Comparison of ENCODE assay signal across 15 cellular contexts in genomic region chr7:101747058-101747617, GRCh38.
DNase-seq lines count a peak whose midpoint lies in the region; ATAC-seq and TF ChIP-seq lines count a peak whose summit lies in the region.
"Had no signal": no experiment of that assay in that cellular context is flagged by ENCODE, and none has a peak within 500 bp of the region (broad histone marks: within the 10 kb centered on the region; RNA-seq: fewer than 3 reads in every experiment).

No MANE protein-coding gene starts in this region.

- no peaks in the 10 kb centered on the region for H3K9me2 ChIP-seq in GM23338 (ENCODE audit: insufficient read depth)

- H3K36me3 ChIP-seq in GM23338 (ENCODE audit: insufficient read depth) (no peaks in the 10 kb centered on the region; the same call in 1 of the 2 replicates), OCI-LY3 (replicated peaks; ENCODE audit: low read depth, low read length) (no peaks in the 10 kb centered on the region), H7 (replicated peaks; ENCODE audit: control insufficient read depth, insufficient read depth, low read length) (no peaks in the 10 kb centered on the region)

- H3K79me2 ChIP-seq in GM23338 (replicated peaks; ENCODE audit: insufficient read depth), result no peaks in the 10 kb centered on the region
- no peaks in the 10 kb centered on the region for H3K79me2 ChIP-seq in OCI-LY3 (ENCODE audit: low read length)

- H3K27ac ChIP-seq in GM23338 (ENCODE audit: low read depth), result no peak overlapping the region
- H3K27ac ChIP-seq in OCI-LY3 (ENCODE audit: low read length), result peak overlapping the region; percentile 88
- H3K27ac ChIP-seq: PC-9 had no signal

- H3K4me1 ChIP-seq in GM23338 (ENCODE audit: insufficient read depth) (peaks cover 15% of the 10 kb centered on the region), OCI-LY3 (ENCODE audit: low read length) (peaks cover 59% of the 10 kb centered on the region)

- peak overlapping the region; percentile 46; the same call in 1 of the 2 replicates for H3K9ac ChIP-seq in OCI-LY3 (ENCODE audit: low read length)

- no peak for TF ChIP-seq CTCF in GM12865 (IDR thresholded peaks at IDR 0.05; ENCODE audit: insufficient read depth, low read depth, low read length, missing control alignments)
- no peak for TF ChIP-seq CTCF in GM23338 (conservative IDR thresholded peaks at IDR 0.05; ENCODE audit: low read depth in 2 of 2)
- TF ChIP-seq CTCF in OCI-LY3 (IDR thresholded peaks at IDR 0.05; ENCODE audit: low read depth, low read length), result no peak
- no peak for TF ChIP-seq CTCF in mesothelial cell of epicardium (IDR thresholded peaks at IDR 0.05; ENCODE audit: unreplicated experiment)

- H3K4me3 ChIP-seq in GM12865 (ENCODE audit: low read depth, low read length) (no peak overlapping the region), GM23338 (no peak overlapping the region), OCI-LY3 (ENCODE audit: low read length) (peak overlapping the region; percentile 44; the same call in 1 of the 2 replicates), H7 (ENCODE audit: insufficient read depth, low read depth, low read length) (no peak overlapping the region)
- H3K4me3 ChIP-seq: PC-9 had no signal

- no peak overlapping the region for H3K27ac Mint-ChIP-seq in GM23338
- peak overlapping the region; percentile 85 for H3K27ac Mint-ChIP-seq in mesothelial cell of epicardium
- H3K27ac Mint-ChIP-seq: H9 had no signal

- 0 out of 2 replicates have a peak, but pooled peaks cover 4% of the 10 kb centered on the region for H3F3A ChIP-seq in GM23338 (replicated peaks; ENCODE audit: low read depth)

- no peak for ATAC-seq in GM23338
- ATAC-seq in HG03460 (IDR thresholded peaks at IDR 0.05; ENCODE audit: unreplicated experiment), result no peak

- no peak overlapping the region for H3K4me2 ChIP-seq in GM23338
- peak overlapping the region; percentile 76 for H3K4me2 ChIP-seq in OCI-LY3 (ENCODE audit: low read length)
- H3K4me2 ChIP-seq: PC-9 had no signal

- peaks cover 13% of the 10 kb centered on the region for H3K4me1 Mint-ChIP-seq in GM23338
- peaks cover 23% of the 10 kb centered on the region for H3K4me1 Mint-ChIP-seq in mesothelial cell of epicardium

- no peak overlapping the region for H3K4me3 Mint-ChIP-seq in GM23338
- no peak overlapping the region for H3K4me3 Mint-ChIP-seq in mesothelial cell of epicardium
- H3K4me3 Mint-ChIP-seq: H9 had no signal

- H4K20me1 ChIP-seq in GM23338 (replicated peaks; ENCODE audit: insufficient read depth) (no peaks in the 10 kb centered on the region), OCI-LY3 (ENCODE audit: insufficient read depth, low read length) (no peaks in the 10 kb centered on the region)

- peak overlapping the region; percentile 80 for H2AFZ ChIP-seq in GM23338
- no peak overlapping the region for H2AFZ ChIP-seq in OCI-LY3 (ENCODE audit: low read depth, low read length)
- H2AFZ ChIP-seq: PC-9 had no signal

- no peaks in the 10 kb centered on the region for H3K36me3 Mint-ChIP-seq in GM23338 (ENCODE audit: low read depth)
- no peaks in the 10 kb centered on the region for H3K36me3 Mint-ChIP-seq in mesothelial cell of epicardium

- H3K9me3 ChIP-seq in OCI-LY3 (ENCODE audit: insufficient read depth, low read length), result no peaks in the 10 kb centered on the region

- H3K27me3 Mint-ChIP-seq in GM23338 (ENCODE audit: insufficient read depth, low read depth, poor library complexity), result peaks cover 3% of the 10 kb centered on the region
- peaks cover 5% of the 10 kb centered on the region for H3K27me3 Mint-ChIP-seq in mesothelial cell of epicardium (ENCODE audit: low read depth)

- no peaks in the 10 kb centered on the region for H3K27me3 ChIP-seq in GM23338 (ENCODE audit: insufficient read depth)
- H3K27me3 ChIP-seq in OCI-LY3 (ENCODE audit: low read depth, low read length), result no peaks in the 10 kb centered on the region
- H3K27me3 ChIP-seq in H7 (ENCODE audit: control insufficient read depth, insufficient read depth, low read length), result no peaks in the 10 kb centered on the region

- peak; percentile 64 for DNase-seq in GM12865 (ENCODE audit: low read depth)
- no peak for DNase-seq in GM23338 (ENCODE audit: low spot score)
- no peak for DNase-seq in mesothelial cell of epicardium (ENCODE audit: low spot score in 2 of 2, unreplicated experiment in 2 of 2)
- no peak for DNase-seq in stimulated activated CD8-positive, alpha-beta memory T cell treated with anti-CD3 and anti-CD28 coated beads, Interleukin-4, amount 100 ng/mL, for 48 hours
- DNase-seq in NCI-H2171 (lab: John Stamatoyannopoulos, UW), result no peak
- DNase-seq in H7, result no peak
- DNase-seq: GF-D8, H9, NCI-H1105, NCI-H187 treated with DMSO at 0.1 percent for 48 hours, NCI-H2171 treated with DMSO at 0.1 percent for 48 hours, NCI-H510A treated with DMSO at 0.1 percent for 48 hours, PC-9 had no signal

- H3K9me3 Mint-ChIP-seq in GM23338, result no peaks in the 10 kb centered on the region
- no peaks in the 10 kb centered on the region for H3K9me3 Mint-ChIP-seq in mesothelial cell of epicardium
- H3K9me3 Mint-ChIP-seq: H9 had no signal

TF ChIP-seq in GM23338, 12 proteins besides CTCF, POLR2A, EP300 and RAD21:
- TF ChIP-seq, protein P1, sequence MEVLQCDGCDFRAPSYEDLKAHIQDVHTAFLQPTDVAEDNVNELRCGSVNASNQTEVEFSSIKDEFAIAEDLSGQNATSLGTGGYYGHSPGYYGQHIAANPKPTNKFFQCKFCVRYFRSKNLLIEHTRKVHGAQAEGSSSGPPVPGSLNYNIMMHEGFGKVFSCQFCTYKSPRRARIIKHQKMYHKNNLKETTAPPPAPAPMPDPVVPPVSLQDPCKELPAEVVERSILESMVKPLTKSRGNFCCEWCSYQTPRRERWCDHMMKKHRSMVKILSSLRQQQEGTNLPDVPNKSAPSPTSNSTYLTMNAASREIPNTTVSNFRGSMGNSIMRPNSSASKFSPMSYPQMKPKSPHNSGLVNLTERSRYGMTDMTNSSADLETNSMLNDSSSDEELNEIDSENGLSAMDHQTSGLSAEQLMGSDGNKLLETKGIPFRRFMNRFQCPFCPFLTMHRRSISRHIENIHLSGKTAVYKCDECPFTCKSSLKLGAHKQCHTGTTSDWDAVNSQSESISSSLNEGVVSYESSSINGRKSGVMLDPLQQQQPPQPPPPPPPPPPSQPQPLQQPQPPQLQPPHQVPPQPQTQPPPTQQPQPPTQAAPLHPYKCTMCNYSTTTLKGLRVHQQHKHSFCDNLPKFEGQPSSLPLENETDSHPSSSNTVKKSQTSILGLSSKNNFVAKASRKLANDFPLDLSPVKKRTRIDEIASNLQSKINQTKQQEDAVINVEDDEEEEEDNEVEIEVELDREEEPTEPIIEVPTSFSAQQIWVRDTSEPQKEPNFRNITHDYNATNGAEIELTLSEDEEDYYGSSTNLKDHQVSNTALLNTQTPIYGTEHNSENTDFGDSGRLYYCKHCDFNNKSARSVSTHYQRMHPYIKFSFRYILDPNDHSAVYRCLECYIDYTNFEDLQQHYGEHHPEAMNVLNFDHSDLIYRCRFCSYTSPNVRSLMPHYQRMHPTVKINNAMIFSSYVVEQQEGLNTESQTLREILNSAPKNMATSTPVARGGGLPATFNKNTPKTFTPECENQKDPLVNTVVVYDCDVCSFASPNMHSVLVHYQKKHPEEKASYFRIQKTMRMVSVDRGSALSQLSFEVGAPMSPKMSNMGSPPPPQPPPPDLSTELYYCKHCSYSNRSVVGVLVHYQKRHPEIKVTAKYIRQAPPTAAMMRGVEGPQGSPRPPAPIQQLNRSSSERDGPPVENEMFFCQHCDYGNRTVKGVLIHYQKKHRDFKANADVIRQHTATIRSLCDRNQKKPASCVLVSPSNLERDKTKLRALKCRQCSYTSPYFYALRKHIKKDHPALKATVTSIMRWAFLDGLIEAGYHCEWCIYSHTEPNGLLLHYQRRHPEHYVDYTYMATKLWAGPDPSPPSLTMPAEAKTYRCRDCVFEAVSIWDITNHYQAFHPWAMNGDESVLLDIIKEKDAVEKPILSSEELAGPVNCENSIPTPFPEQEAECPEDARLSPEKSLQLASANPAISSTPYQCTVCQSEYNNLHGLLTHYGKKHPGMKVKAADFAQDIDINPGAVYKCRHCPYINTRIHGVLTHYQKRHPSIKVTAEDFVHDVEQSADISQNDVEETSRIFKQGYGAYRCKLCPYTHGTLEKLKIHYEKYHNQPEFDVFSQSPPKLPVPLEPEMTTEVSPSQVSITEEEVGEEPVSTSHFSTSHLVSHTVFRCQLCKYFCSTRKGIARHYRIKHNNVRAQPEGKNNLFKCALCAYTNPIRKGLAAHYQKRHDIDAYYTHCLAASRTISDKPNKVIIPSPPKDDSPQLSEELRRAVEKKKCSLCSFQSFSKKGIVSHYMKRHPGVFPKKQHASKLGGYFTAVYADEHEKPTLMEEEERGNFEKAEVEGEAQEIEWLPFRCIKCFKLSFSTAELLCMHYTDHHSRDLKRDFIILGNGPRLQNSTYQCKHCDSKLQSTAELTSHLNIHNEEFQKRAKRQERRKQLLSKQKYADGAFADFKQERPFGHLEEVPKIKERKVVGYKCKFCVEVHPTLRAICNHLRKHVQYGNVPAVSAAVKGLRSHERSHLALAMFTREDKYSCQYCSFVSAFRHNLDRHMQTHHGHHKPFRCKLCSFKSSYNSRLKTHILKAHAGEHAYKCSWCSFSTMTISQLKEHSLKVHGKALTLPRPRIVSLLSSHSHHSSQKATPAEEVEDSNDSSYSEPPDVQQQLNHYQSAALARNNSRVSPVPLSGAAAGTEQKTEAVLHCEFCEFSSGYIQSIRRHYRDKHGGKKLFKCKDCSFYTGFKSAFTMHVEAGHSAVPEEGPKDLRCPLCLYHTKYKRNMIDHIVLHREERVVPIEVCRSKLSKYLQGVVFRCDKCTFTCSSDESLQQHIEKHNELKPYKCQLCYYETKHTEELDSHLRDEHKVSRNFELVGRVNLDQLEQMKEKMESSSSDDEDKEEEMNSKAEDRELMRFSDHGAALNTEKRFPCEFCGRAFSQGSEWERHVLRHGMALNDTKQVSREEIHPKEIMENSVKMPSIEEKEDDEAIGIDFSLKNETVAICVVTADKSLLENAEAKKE (CRISPR knock-in tag; IDR thresholded peaks at IDR 0.05), result no peak
- TF ChIP-seq NANOG (IDR thresholded peaks at IDR 0.05; ENCODE audit: borderline replicate concordance) (no peak), ETS1 (IDR thresholded peaks at IDR 0.05) (no peak), JUNB (IDR thresholded peaks at IDR 0.05; ENCODE audit: unreplicated experiment) (no peak), POLR2AphosphoS5 (IDR thresholded peaks at IDR 0.05; ENCODE audit: low read depth) (no peak), EZH2 (IDR thresholded peaks at IDR 0.05; ENCODE audit: low read depth, unreplicated experiment) (no peak)
